In the genomic region with DNA sequence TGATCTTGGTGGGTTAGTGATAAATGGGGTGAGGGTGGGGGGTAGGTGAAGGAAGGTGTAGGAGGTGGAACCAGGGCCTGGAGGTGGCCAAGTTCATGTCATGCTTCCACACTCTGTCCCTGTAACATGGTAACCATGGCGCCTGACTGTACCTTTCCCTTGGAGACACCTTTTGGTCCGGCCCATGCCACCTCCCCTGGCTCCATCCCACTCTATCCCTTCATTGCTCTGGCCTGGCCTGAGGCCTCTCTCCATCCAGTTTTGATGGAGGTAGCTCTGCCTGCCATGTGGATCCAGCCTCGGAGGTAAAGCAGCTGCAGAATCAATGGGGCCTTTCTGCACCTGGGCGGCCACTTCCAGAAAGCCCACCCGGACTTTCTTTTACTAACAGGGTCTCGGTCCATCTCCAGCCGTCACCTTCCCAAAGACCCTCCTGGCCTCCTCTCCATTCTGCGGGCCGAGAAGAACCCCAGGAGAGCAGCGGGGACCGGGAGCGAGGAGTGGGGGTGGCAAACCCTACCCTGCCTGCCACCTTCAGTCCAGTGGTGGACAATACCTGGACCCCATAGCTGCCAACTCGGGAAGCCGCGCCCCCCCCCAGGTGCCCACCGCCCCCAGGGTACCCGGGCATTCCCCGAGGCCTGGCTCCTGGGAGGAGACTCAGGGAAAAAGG, we compare ENCODE assay signal across 2 cellular contexts.
TF ChIP-seq lines count a peak whose summit lies in the region.

No MANE protein-coding gene starts in this region.

TF ChIP-seq in H1, 55 proteins besides CTCF, POLR2A, EP300 and RAD21:
- TF ChIP-seq KDM4A (IDR thresholded peaks at IDR 0.05; ENCODE audit: low read depth, low read length, severe bottlenecking), result peak; percentile 12
- no peak for TF ChIP-seq CHD1 (IDR thresholded peaks at IDR 0.05; ENCODE audit: low read depth, low read length)
- TF ChIP-seq ZNF274 (IDR thresholded peaks at IDR 0.05; ENCODE audit: borderline replicate concordance, extremely low read depth, low read length), result no peak
- no peak for TF ChIP-seq TBP (IDR thresholded peaks at IDR 0.05; ENCODE audit: low read depth, low read length)

TF ChIP-seq in neural cell, 6 proteins besides CTCF, POLR2A, EP300 and RAD21:
- TF ChIP-seq TAF1 (IDR thresholded peaks at IDR 0.05; ENCODE audit: low read depth), result no peak
- TF ChIP-seq, protein P1, sequence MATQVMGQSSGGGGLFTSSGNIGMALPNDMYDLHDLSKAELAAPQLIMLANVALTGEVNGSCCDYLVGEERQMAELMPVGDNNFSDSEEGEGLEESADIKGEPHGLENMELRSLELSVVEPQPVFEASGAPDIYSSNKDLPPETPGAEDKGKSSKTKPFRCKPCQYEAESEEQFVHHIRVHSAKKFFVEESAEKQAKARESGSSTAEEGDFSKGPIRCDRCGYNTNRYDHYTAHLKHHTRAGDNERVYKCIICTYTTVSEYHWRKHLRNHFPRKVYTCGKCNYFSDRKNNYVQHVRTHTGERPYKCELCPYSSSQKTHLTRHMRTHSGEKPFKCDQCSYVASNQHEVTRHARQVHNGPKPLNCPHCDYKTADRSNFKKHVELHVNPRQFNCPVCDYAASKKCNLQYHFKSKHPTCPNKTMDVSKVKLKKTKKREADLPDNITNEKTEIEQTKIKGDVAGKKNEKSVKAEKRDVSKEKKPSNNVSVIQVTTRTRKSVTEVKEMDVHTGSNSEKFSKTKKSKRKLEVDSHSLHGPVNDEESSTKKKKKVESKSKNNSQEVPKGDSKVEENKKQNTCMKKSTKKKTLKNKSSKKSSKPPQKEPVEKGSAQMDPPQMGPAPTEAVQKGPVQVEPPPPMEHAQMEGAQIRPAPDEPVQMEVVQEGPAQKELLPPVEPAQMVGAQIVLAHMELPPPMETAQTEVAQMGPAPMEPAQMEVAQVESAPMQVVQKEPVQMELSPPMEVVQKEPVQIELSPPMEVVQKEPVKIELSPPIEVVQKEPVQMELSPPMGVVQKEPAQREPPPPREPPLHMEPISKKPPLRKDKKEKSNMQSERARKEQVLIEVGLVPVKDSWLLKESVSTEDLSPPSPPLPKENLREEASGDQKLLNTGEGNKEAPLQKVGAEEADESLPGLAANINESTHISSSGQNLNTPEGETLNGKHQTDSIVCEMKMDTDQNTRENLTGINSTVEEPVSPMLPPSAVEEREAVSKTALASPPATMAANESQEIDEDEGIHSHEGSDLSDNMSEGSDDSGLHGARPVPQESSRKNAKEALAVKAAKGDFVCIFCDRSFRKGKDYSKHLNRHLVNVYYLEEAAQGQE (IDR thresholded peaks at IDR 0.05; ENCODE audit: borderline replicate concordance), result no peak
- TF ChIP-seq SMC3 (conservative IDR thresholded peaks at IDR 0.05; ENCODE audit: poor library complexity), result no peak
- TF ChIP-seq EZH2 (IDR thresholded peaks at IDR 0.05; ENCODE audit: borderline replicate concordance, insufficient read depth, low read length, poor library complexity, severe bottlenecking), result no peak
- no peak for TF ChIP-seq POLR2AphosphoS5 (IDR thresholded peaks at IDR 0.05)
- TF ChIP-seq MXI1 (conservative IDR thresholded peaks at IDR 0.05; ENCODE audit: poor library complexity, severe bottlenecking), result no peak
